In the genomic region with DNA sequence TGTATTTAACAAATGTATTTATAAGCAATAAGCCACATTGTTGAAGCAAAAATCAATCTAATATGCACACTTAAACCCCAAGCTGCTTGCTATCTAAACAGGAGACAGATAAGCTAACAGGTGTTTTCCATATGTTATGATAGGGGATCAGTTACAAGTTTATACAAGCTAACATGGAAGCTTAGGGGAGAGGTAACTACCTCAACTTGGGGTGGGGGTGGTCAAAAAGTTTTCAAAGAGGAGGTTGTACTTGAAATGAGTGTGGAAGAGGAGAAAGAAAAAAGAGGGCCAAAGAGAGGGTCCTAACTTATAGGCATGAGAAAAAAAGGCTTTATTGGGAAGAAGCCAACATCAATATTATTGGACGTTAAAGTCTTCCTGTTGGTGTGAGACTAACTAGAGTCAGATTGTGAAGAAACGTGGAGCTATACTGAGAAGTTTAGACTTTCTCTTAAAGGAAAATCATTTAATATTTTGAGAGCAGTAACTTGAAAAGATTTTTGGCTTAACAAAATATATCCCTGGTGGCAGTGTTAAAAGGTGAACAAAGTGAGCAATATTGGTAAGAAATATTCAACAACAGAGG, we compare ENCODE assay signal across 1 cellular context.
TF ChIP-seq lines count a peak whose summit lies in the region.

No MANE protein-coding gene starts in this region.

TF ChIP-seq in HEK293, 187 proteins besides CTCF, POLR2A, EP300 and RAD21 (continued from another document):
- TF ChIP-seq, protein P1, sequence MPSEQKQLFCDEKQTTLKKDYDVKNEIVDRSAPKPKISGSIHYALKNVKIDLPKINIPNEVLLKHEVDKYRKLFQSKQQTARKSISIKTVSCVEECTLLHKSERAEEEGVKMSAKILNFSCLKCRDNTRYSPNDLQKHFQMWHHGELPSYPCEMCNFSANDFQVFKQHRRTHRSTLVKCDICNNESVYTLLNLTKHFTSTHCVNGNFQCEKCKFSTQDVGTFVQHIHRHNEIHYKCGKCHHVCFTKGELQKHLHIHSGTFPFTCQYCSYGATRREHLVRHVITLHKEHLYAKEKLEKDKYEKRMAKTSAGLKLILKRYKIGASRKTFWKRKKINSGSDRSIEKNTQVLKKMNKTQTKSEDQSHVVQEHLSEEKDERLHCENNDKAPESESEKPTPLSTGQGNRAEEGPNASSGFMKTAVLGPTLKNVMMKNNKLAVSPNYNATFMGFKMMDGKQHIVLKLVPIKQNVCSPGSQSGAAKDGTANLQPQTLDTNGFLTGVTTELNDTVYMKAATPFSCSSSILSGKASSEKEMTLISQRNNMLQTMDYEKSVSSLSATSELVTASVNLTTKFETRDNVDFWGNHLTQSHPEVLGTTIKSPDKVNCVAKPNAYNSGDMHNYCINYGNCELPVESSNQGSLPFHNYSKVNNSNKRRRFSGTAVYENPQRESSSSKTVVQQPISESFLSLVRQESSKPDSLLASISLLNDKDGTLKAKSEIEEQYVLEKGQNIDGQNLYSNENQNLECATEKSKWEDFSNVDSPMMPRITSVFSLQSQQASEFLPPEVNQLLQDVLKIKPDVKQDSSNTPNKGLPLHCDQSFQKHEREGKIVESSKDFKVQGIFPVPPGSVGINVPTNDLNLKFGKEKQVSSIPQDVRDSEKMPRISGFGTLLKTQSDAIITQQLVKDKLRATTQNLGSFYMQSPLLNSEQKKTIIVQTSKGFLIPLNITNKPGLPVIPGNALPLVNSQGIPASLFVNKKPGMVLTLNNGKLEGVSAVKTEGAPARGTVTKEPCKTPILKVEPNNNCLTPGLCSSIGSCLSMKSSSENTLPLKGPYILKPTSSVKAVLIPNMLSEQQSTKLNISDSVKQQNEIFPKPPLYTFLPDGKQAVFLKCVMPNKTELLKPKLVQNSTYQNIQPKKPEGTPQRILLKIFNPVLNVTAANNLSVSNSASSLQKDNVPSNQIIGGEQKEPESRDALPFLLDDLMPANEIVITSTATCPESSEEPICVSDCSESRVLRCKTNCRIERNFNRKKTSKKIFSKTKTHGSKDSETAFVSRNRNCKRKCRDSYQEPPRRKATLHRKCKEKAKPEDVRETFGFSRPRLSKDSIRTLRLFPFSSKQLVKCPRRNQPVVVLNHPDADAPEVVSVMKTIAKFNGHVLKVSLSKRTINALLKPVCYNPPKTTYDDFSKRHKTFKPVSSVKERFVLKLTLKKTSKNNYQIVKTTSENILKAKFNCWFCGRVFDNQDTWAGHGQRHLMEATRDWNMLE (tag by site-specific recombination; conservative IDR thresholded peaks at IDR 0.05; ENCODE audit: low read depth), result peak; percentile 34; the same call in 1 of the 2 replicates
- peak; percentile 72; the same call in 1 of the 2 replicates for TF ChIP-seq ZXDB (tag by site-specific recombination; IDR thresholded peaks at IDR 0.05)
- TF ChIP-seq ZNF580 (tag by site-specific recombination; IDR thresholded peaks at IDR 0.05), result peak; percentile 55; the same call in 1 of the 2 replicates
- TF ChIP-seq ZNF416 (tag by site-specific recombination; IDR thresholded peaks at IDR 0.05), result no peak
- TF ChIP-seq, protein P2, sequence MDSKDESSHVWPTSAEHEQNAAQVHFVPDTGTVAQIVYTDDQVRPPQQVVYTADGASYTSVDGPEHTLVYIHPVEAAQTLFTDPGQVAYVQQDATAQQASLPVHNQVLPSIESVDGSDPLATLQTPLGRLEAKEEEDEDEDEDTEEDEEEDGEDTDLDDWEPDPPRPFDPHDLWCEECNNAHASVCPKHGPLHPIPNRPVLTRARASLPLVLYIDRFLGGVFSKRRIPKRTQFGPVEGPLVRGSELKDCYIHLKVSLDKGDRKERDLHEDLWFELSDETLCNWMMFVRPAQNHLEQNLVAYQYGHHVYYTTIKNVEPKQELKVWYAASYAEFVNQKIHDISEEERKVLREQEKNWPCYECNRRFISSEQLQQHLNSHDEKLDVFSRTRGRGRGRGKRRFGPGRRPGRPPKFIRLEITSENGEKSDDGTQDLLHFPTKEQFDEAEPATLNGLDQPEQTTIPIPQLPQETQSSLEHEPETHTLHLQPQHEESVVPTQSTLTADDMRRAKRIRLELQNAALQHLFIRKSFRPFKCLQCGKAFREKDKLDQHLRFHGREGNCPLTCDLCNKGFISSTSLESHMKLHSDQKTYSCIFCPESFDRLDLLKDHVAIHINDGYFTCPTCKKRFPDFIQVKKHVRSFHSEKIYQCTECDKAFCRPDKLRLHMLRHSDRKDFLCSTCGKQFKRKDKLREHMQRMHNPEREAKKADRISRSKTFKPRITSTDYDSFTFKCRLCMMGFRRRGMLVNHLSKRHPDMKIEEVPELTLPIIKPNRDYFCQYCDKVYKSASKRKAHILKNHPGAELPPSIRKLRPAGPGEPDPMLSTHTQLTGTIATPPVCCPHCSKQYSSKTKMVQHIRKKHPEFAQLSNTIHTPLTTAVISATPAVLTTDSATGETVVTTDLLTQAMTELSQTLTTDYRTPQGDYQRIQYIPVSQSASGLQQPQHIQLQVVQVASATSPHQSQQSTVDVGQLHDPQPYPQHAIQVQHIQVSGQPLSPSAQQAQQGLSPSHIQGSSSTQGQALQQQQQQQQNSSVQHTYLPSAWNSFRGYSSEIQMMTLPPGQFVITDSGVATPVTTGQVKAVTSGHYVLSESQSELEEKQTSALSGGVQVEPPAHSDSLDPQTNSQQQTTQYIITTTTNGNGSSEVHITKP (tag by site-specific recombination; IDR thresholded peaks at IDR 0.05), result peak; percentile 93
- TF ChIP-seq SCRT2 (tag by site-specific recombination; IDR thresholded peaks at IDR 0.05), result peak; percentile 93
- no peak for TF ChIP-seq ZNF830 (tag by site-specific recombination; IDR thresholded peaks at IDR 0.05; ENCODE audit: low read depth)
- peak; percentile 54; the same call in 1 of the 2 replicates for TF ChIP-seq OVOL3 (tag by site-specific recombination; IDR thresholded peaks at IDR 0.05)
- 0 out of 2 replicates have a peak, but pooled peaks have one; percentile 18 for TF ChIP-seq ZEB2 (tag by site-specific recombination; IDR thresholded peaks at IDR 0.05)
- peak; percentile 89 for TF ChIP-seq ZBTB8A (tag by site-specific recombination; IDR thresholded peaks at IDR 0.05)
- TF ChIP-seq IKZF3 (tag by site-specific recombination; IDR thresholded peaks at IDR 0.05), result peak; percentile 35; the same call in 1 of the 2 replicates
- peak; percentile 68; the same call in 1 of the 2 replicates for TF ChIP-seq ZNF843 (tag by site-specific recombination; IDR thresholded peaks at IDR 0.05)
- peak; percentile 31; the same call in 1 of the 2 replicates for TF ChIP-seq ZBTB17 (tag by site-specific recombination; IDR thresholded peaks at IDR 0.05)
TF ChIP-seq in HEK293: peak in this region for 22.
